Comparison of ENCODE assay signal across 19 cellular contexts in the genomic region with DNA sequence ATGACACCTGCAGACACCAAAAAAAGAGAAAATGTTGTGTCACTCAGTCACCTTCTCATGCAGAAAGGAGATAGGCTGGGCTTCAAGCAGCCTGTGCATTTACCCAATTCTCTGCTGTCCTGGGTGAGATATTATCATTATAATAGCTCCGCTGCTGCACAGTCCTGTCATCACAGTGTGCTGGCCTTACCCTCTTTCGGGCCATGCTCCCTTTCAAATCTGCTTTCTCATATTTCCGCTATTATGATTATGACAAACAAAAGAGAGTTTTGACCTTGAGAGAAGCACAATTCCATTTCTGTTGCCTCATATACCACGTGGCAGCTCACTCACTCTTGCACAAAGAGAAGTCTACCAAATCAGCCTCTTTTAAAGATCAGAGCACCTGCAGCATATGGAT.
A peak's percentile ranks its signal among the peaks of the same experiment; 100 is the strongest.
DNase-seq lines count a peak whose midpoint lies in the region; ATAC-seq, FAIRE-seq and TF ChIP-seq lines count a peak whose summit lies in the region.
"Had no signal": no experiment of that assay in that cellular context is flagged by ENCODE, and none has a peak within 500 bp of the region (broad histone marks: within the 10 kb centered on the region; RNA-seq: fewer than 3 reads in every experiment).

No MANE protein-coding gene starts in this region.

- H3K79me1 ChIP-seq in H1 (ENCODE audit: low read depth, low read length) = no peaks in the 10 kb centered on the region

- no peak overlapping the region for H4K5ac ChIP-seq in H1 (ENCODE audit: insufficient read length, low read depth, low read length)

- H3K9me3 Mint-ChIP-seq in type B pancreatic cell = no peaks in the 10 kb centered on the region
- H3K9me3 Mint-ChIP-seq: activated naive CD4-positive, alpha-beta T cell treated with anti-CD3 and anti-CD28 coated beads, Interleukin-2, amount 50 U/mL, for 24 hours; brain; nephron had no signal

- H3K4me1 ChIP-seq in H1 (replicated peaks in 1 of 4; ENCODE audit: control insufficient read depth in 3 of 4, insufficient read depth in 4 of 4, low read length in 3 of 4) = peaks cover 0 to 19% (median 8%) of the 10 kb centered on the region in 4 experiments; a peak in 4 of 7 replicates
- H3K4me1 ChIP-seq: A549 had no signal

- TF ChIP-seq POLR2A in H1 (IDR thresholded peaks at IDR 0.05; ENCODE audit: control extremely low read depth in 1 of 2, low read depth in 2 of 2, low read length in 2 of 2) = no peak

- no peak overlapping the region for H3K18ac ChIP-seq in H1 (ENCODE audit: extremely low read depth, low read length)

- DNase-seq in NCI-H2107 treated with DMSO at 0.1 percent for 48 hours (lab: John Stamatoyannopoulos, UW; ENCODE audit: unreplicated experiment) = peak; percentile 92
- DNase-seq in NCI-H2107 (lab: John Stamatoyannopoulos, UW) = no peak
- DNase-seq in NCI-H774 (lab: John Stamatoyannopoulos, UW) = peak; percentile 28
- DNase-seq in H1 (ENCODE audit: low read depth in 1 of 2, low spot score in 2 of 2) = no peak
- no peak for DNase-seq in type B pancreatic cell (ENCODE audit: extremely low spot score, unreplicated experiment)
- no peak for DNase-seq in iPS-NIHi11 (ENCODE audit: low spot score)
- DNase-seq: activated T-cell treated with anti-CD3 and anti-CD28 coated beads for 4 hours, C1 segment of cervical spinal cord, DMS79, foreskin melanocyte, left colon, NCI-H2171 had no signal

- no peak overlapping the region for H3K4ac ChIP-seq in H1 (replicated peaks; ENCODE audit: insufficient read length, low read depth, low read length)

- H4K8ac ChIP-seq in H1 (ENCODE audit: extremely low read depth, insufficient read depth, low read length) = no peak overlapping the region

- no peak overlapping the region for H2BK120ac ChIP-seq in H1 (replicated peaks; ENCODE audit: low read depth, low read length)

- H4K20me1 ChIP-seq in H1 (replicated peaks in 1 of 2; ENCODE audit: control insufficient read depth in 1 of 2, insufficient read depth in 2 of 2, low read length in 2 of 2) = no peaks in the 10 kb centered on the region

- no peak overlapping the region for H3K23ac ChIP-seq in H1 (ENCODE audit: insufficient read length)

- no peak overlapping the region for H2BK12ac ChIP-seq in H1 (ENCODE audit: low read depth, low read length)

- no peak overlapping the region for H3K4me3 ChIP-seq in H1 (ENCODE audit: extremely low read depth in 1 of 4, insufficient read depth in 2 of 4, low read depth in 3 of 4, low read length in 4 of 4)
- H3K4me3 ChIP-seq: A549, coronary artery had no signal

- FAIRE-seq in H1 (lab: Jason Lieb, UNC) = no peak

- TF ChIP-seq EP300 in H1 (IDR thresholded peaks at IDR 0.05; ENCODE audit: borderline replicate concordance in 1 of 2, low read depth in 2 of 2, low read length in 2 of 2) = no peak

- no peak for TF ChIP-seq RAD21 in H1 (IDR thresholded peaks at IDR 0.05 in 1 of 2, conservative IDR thresholded peaks at IDR 0.05 in 1 of 2; ENCODE audit: low read depth in 2 of 2, low read length in 2 of 2)

- H3K27ac Mint-ChIP-seq in type B pancreatic cell = peak overlapping the region; percentile 90
- H3K27ac Mint-ChIP-seq: activated naive CD4-positive, alpha-beta T cell treated with anti-CD3 and anti-CD28 coated beads, Interleukin-2, amount 50 U/mL, for 24 hours; nephron had no signal

- H3K23me2 ChIP-seq in H1 (ENCODE audit: low read depth, low read length) = no peaks in the 10 kb centered on the region

- no peak overlapping the region for H2AK5ac ChIP-seq in H1 (ENCODE audit: low read depth, low read length)

- no peak overlapping the region for H3K56ac ChIP-seq in H1 (replicated peaks; ENCODE audit: insufficient read length, low read depth, low read length)

- no peaks in the 10 kb centered on the region for H3K27me3 ChIP-seq in H1 (replicated peaks in 1 of 4; ENCODE audit: control insufficient read depth in 3 of 4, extremely low read depth in 1 of 4, insufficient read depth in 3 of 4, low read length in 3 of 4)

- peaks cover 15% of the 10 kb centered on the region for H3K4me1 Mint-ChIP-seq in type B pancreatic cell (ENCODE audit: unreplicated experiment)
- H3K4me1 Mint-ChIP-seq: nephron had no signal

- H3K27ac ChIP-seq in H1 (ENCODE audit: low read depth, low read length) = no peak overlapping the region
- H3K27ac ChIP-seq: A549, coronary artery had no signal

- ATAC-seq in HG03354 (IDR thresholded peaks at IDR 0.05; ENCODE audit: poor library complexity, severe bottlenecking, unreplicated experiment) = no peak
- ATAC-seq in GM18867 (IDR thresholded peaks at IDR 0.05; ENCODE audit: unreplicated experiment) = no peak
- ATAC-seq: A549, left colon had no signal

- 0 out of 2 replicates have a peak overlapping the region, but pooled peaks have one; percentile 65 for H2AFZ ChIP-seq in H1 (ENCODE audit: low read length)

- H3K79me2 ChIP-seq in H1 (ENCODE audit: control insufficient read depth in 1 of 2, insufficient read depth in 2 of 2, low read length in 2 of 2) = no peaks in the 10 kb centered on the region

- H2BK20ac ChIP-seq in H1 (ENCODE audit: low read length) = no peak overlapping the region

- H3K36me3 ChIP-seq in H1 (ENCODE audit: control insufficient read depth in 2 of 4, insufficient read depth in 4 of 4, low read length in 3 of 4) = no peaks in the 10 kb centered on the region

- 44% methylated on average over 4 of the region's 4 CpGs; no CpG with 5 or more reads in 1 of the 2 experiments for WGBS in H1 (ENCODE audit: extremely low coverage in 1 of 2, insufficient coverage in 1 of 2, insufficient read length in 1 of 2, insufficient replicate concordance in 2 of 2, low coverage in 1 of 2, low lambda C conversion rate in 2 of 2, missing lambda C conversion rate in 1 of 2), 2 experiments

- no peaks in the 10 kb centered on the region for H3K9me3 ChIP-seq in H1 (ENCODE audit: insufficient read depth in 2 of 2, low read depth in 1 of 2, low read length in 1 of 2)
- H3K9me3 ChIP-seq: A549 had no signal

- CTCF ChIA-PET in H1 (lab: Charles Lee; ENCODE audit: partially characterized antibody) = no interaction called here

- POLR2A ChIA-PET in H1 (lab: Charles Lee; ENCODE audit: partially characterized antibody) = no interaction called here

- TF ChIP-seq CTCF in H1 (IDR thresholded peaks at IDR 0.05; ENCODE audit: control extremely low read depth in 1 of 3, insufficient read depth in 1 of 3, low read depth in 1 of 3, low read length in 3 of 3) (no peak), type B pancreatic cell (conservative IDR thresholded peaks at IDR 0.05) (no peak)

- H2BK5ac ChIP-seq in H1 (ENCODE audit: low read depth, low read length) = peak overlapping the region; percentile 9; the same call in 1 of the 2 replicates

- H3K4me3 Mint-ChIP-seq in type B pancreatic cell = peak overlapping the region; percentile 58
- H3K4me3 Mint-ChIP-seq: activated naive CD4-positive, alpha-beta T cell treated with anti-CD3 and anti-CD28 coated beads, Interleukin-2, amount 50 U/mL, for 24 hours; nephron had no signal

- H2BK15ac ChIP-seq in H1 (ENCODE audit: low read length) = no peak overlapping the region

- no peak overlapping the region for H3K9ac ChIP-seq in H1 (replicated peaks in 1 of 4; ENCODE audit: extremely low read depth in 1 of 4, low read depth in 3 of 4, low read length in 3 of 4)

- H4K91ac ChIP-seq in H1 (replicated peaks; ENCODE audit: insufficient read length, low read length) = no peak overlapping the region

- no peak overlapping the region for H3K14ac ChIP-seq in H1 (ENCODE audit: insufficient read length)

- no peaks in the 10 kb centered on the region for H3K27me3 Mint-ChIP-seq in type B pancreatic cell
- H3K27me3 Mint-ChIP-seq: brain had no signal

- 0 out of 4 replicates have a peak overlapping the region, but pooled peaks of 1 of the 2 experiments have one; percentile 26 for H3K4me2 ChIP-seq in H1 (ENCODE audit: insufficient read depth in 1 of 2, low read depth in 2 of 2, low read length in 2 of 2)
- H3K4me2 ChIP-seq: A549 had no signal

- H3K36me3 Mint-ChIP-seq in type B pancreatic cell = no peaks in the 10 kb centered on the region
- H3K36me3 Mint-ChIP-seq: activated naive CD4-positive, alpha-beta T cell treated with anti-CD3 and anti-CD28 coated beads, Interleukin-2, amount 50 U/mL, for 24 hours; brain had no signal

TF ChIP-seq in H1, 55 proteins besides CTCF, POLR2A, EP300 and RAD21 (continues in another document):
- TF ChIP-seq, protein P1, sequence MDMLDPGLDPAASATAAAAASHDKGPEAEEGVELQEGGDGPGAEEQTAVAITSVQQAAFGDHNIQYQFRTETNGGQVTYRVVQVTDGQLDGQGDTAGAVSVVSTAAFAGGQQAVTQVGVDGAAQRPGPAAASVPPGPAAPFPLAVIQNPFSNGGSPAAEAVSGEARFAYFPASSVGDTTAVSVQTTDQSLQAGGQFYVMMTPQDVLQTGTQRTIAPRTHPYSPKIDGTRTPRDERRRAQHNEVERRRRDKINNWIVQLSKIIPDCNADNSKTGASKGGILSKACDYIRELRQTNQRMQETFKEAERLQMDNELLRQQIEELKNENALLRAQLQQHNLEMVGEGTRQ (IDR thresholded peaks at IDR 0.05; ENCODE audit: low read length) = no peak
- TF ChIP-seq CEBPB (IDR thresholded peaks at IDR 0.05; ENCODE audit: low read depth, low read length) = no peak
- TF ChIP-seq ZNF274 (IDR thresholded peaks at IDR 0.05; ENCODE audit: borderline replicate concordance, extremely low read depth, low read length) = no peak
- no peak for TF ChIP-seq NANOG (IDR thresholded peaks at IDR 0.05; ENCODE audit: insufficient read depth, low read depth, low read length, poor library complexity, severe bottlenecking)

Comparison
In these comparisons a context has a peak if more than half of its experiments do, and no peak if none do; other contexts are left out.
1. DNase-seq: peak in NCI-H2107 treated with DMSO at 0.1 percent for 48 hours (single experiment) and NCI-H774 (single experiment); none in NCI-H2107 (single experiment), H1 (0 of 2), type B pancreatic cell (single experiment) and iPS-NIHi11 (single experiment).